1 cellular context compared by ENCODE assay signal in the genomic region with DNA sequence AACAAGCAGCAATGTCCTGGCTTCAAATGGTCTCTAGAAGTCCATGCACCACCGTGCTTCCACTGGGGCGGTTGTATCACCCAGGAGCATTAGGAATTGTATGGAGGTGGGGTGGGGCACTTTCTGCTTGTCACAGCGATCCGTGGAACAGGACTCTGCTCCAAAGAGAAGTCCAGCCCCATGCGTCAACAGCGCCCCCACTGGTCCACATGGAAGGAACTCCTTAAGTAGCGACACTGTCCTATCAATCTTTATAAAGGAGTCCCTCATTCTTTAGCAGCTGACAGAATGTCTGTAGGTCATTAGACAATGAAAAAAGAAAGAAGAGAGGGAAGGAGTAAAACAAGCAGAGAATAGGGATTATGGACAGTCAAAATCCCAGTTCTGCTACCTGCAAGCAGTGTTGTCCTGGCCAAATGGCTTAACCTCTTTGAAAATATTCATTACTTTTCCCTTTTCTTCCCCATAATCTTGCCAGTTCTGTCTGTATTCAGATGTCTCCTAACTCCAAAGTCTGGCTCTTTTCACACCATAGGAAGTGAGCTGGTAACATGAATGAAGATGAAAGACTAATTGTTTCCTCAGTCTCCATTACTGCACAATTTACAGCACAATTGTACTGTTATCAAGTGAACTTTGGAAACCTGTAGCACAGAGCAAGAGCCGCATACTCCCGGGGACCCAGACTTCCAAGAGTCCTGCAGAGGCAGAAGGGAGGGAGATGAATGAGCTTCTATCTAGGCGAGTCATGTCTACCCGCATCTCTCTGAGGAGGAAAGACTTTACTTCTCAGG.
TF ChIP-seq lines count a peak whose summit lies in the region.

No MANE protein-coding gene starts in this region.

TF ChIP-seq in endothelial cell of umbilical vein, 7 proteins besides CTCF, POLR2A, EP300 and RAD21 (continued from another document):
- TF ChIP-seq JUN (IDR thresholded peaks at IDR 0.05; ENCODE audit: borderline replicate concordance, insufficient read depth, insufficient read length, low read depth) = no peak
- TF ChIP-seq MYC (IDR thresholded peaks at IDR 0.05; ENCODE audit: low read depth, low read length) = no peak
- no peak for TF ChIP-seq EZH2 (IDR thresholded peaks at IDR 0.05; ENCODE audit: borderline replicate concordance, low read depth, low read length, severe bottlenecking)
- TF ChIP-seq FOS (IDR thresholded peaks at IDR 0.05; ENCODE audit: borderline replicate concordance, insufficient read depth, low read length) = no peak
- TF ChIP-seq GATA2 (IDR thresholded peaks at IDR 0.05; ENCODE audit: insufficient read depth, insufficient read length, low read depth, low read length) = no peak
- TF ChIP-seq, protein P1, sequence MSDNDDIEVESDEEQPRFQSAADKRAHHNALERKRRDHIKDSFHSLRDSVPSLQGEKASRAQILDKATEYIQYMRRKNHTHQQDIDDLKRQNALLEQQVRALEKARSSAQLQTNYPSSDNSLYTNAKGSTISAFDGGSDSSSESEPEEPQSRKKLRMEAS (IDR thresholded peaks at IDR 0.05; ENCODE audit: insufficient read depth, insufficient read length) = no peak
